8 cellular contexts compared by ENCODE assay signal in genomic region chr15:50182233-50183013, GRCh38. TPM values are rescaled to one million over a fixed set of nuclear protein-coding genes. Genes with fewer than 3 reads are reported as not detected.
DNase-seq lines count a peak whose midpoint lies in the region; ATAC-seq and TF ChIP-seq lines count a peak whose summit lies in the region.

No MANE protein-coding gene starts in this region.

- TF ChIP-seq POLR2A in NB4 (IDR thresholded peaks at IDR 0.05; ENCODE audit: extremely low read depth, insufficient read length) (peak; percentile 62), esophagus muscularis mucosa (IDR thresholded peaks at IDR 0.05; ENCODE audit: low read depth) (no peak)

- peaks cover 11% of the 10 kb centered on the region for H3K36me3 Mint-ChIP-seq in activated CD8-positive, alpha-beta T cell treated with anti-CD3 and anti-CD28 coated beads, Interleukin-2, amount 10 ng/mL, durations not matched to agents 7 days and 5 days (ENCODE audit: low read depth)
- H3K36me3 Mint-ChIP-seq in natural killer cell treated with Interleukin-12 subunit alpha and Interleukin-12 subunit beta and Interleukin-15 and Interleukin-18, amount 100 ng/mL, for 72 hours: peaks cover 6% of the 10 kb centered on the region

- WGBS in esophagus muscularis mucosa: 16% methylated on average over 19 of the region's 77 CpGs

- H3K4me3 ChIP-seq in H7 (ENCODE audit: insufficient read depth, low read depth, low read length) (peak overlapping the region; percentile 53), NB4 (ENCODE audit: low read depth, low read length) (peak overlapping the region; percentile 71), esophagus muscularis mucosa (peak overlapping the region; percentile 47 to 64 (median 57)), upper lobe of right lung (peak overlapping the region; percentile 58)

- H3K4me1 ChIP-seq in esophagus muscularis mucosa: peaks cover 11 to 16% (median 12%) of the 10 kb centered on the region in 4 donors
- H3K4me1 ChIP-seq in upper lobe of right lung: peaks cover 5% of the 10 kb centered on the region

- peaks cover 9% of the 10 kb centered on the region for H3K27me3 Mint-ChIP-seq in activated CD8-positive, alpha-beta T cell treated with anti-CD3 and anti-CD28 coated beads, Interleukin-2, amount 10 ng/mL, durations not matched to agents 7 days and 5 days (ENCODE audit: low read depth)
- no peaks in the 10 kb centered on the region for H3K27me3 Mint-ChIP-seq in natural killer cell treated with Interleukin-12 subunit alpha and Interleukin-12 subunit beta and Interleukin-15 and Interleukin-18, amount 100 ng/mL, for 72 hours

- no peak overlapping the region for H3K27ac ChIP-seq in esophagus muscularis mucosa (replicated peaks in 1 of 4)
- H3K27ac ChIP-seq in upper lobe of right lung: no peak overlapping the region

- no peak for TF ChIP-seq CTCF in NB4 (IDR thresholded peaks at IDR 0.05; ENCODE audit: low read depth, low read length)
- no peak for TF ChIP-seq CTCF in esophagus muscularis mucosa (IDR thresholded peaks at IDR 0.05)
- TF ChIP-seq CTCF in upper lobe of right lung (IDR thresholded peaks at IDR 0.05): no peak

- TF ChIP-seq EP300 in esophagus muscularis mucosa (IDR thresholded peaks at IDR 0.05): no peak

- H3K36me3 ChIP-seq in H7 (replicated peaks; ENCODE audit: control insufficient read depth, insufficient read depth, low read length) (no peaks in the 10 kb centered on the region), esophagus muscularis mucosa (no peaks in the 10 kb centered on the region), upper lobe of right lung (no peaks in the 10 kb centered on the region)

- intact Hi-C loops in esophagus muscularis mucosa (cut with DNase I): no loop called here
- intact Hi-C loops in upper lobe of right lung (cut with DNase I): no loop called here

- H3K4me1 Mint-ChIP-seq in activated CD8-positive, alpha-beta T cell treated with anti-CD3 and anti-CD28 coated beads, Interleukin-2, amount 10 ng/mL, durations not matched to agents 7 days and 5 days (ENCODE audit: low read depth): peaks cover 39% of the 10 kb centered on the region
- peaks cover 56% of the 10 kb centered on the region in 2 donors for H3K4me1 Mint-ChIP-seq in natural killer cell treated with Interleukin-12 subunit alpha and Interleukin-12 subunit beta and Interleukin-15 and Interleukin-18, amount 100 ng/mL, for 72 hours (ENCODE audit: low read depth in 2 of 2)

- POLR2A ChIA-PET in activated CD8-positive, alpha-beta T cell treated with anti-CD3 and anti-CD28 coated beads, Interleukin-2, amount 10 ng/mL, durations not matched to agents 7 days and 5 days (lab: Charles Lee): interaction anchor here (0.5 to 2.2 kb wide), 15 partner anchors 13 to 173 kb away, joined by 3 to 13 read pairs (median 5); partner anchors contain the start of gene GABPB1

- peak overlapping the region; percentile 91 for H3K4me3 Mint-ChIP-seq in activated CD8-positive, alpha-beta T cell treated with anti-CD3 and anti-CD28 coated beads, Interleukin-2, amount 10 ng/mL, durations not matched to agents 7 days and 5 days
- H3K4me3 Mint-ChIP-seq in natural killer cell treated with Interleukin-12 subunit alpha and Interleukin-12 subunit beta and Interleukin-15 and Interleukin-18, amount 100 ng/mL, for 72 hours: peak overlapping the region; percentile 93

- H3K9me3 Mint-ChIP-seq in activated CD8-positive, alpha-beta T cell treated with anti-CD3 and anti-CD28 coated beads, Interleukin-2, amount 10 ng/mL, durations not matched to agents 7 days and 5 days (ENCODE audit: insufficient read depth): no peaks in the 10 kb centered on the region
- no peaks in the 10 kb centered on the region for H3K9me3 Mint-ChIP-seq in natural killer cell treated with Interleukin-12 subunit alpha and Interleukin-12 subunit beta and Interleukin-15 and Interleukin-18, amount 100 ng/mL, for 72 hours

- CTCF ChIA-PET in activated CD8-positive, alpha-beta T cell treated with anti-CD3 and anti-CD28 coated beads, Interleukin-2, amount 10 ng/mL, durations not matched to agents 7 days and 5 days (lab: Charles Lee): interaction anchor here (0.6 to 8.1 kb wide), 19 partner anchors 10 to 704 kb away, joined by 3 to 72 read pairs (median 3); partner anchors contain the start of gene GABPB1

- peak; percentile 77 for ATAC-seq in activated CD8-positive, alpha-beta T cell treated with anti-CD3 and anti-CD28 coated beads, Interleukin-2, amount 10 ng/mL, durations not matched to agents 7 days and 5 days
- peak; percentile 50 to 58 for ATAC-seq in natural killer cell treated with Interleukin-12 subunit alpha and Interleukin-12 subunit beta and Interleukin-15 and Interleukin-18, amount 100 ng/mL, for 72 hours
- ATAC-seq in upper lobe of right lung: peak; percentile 71

- DNase-seq in EL (peak; percentile 38), H7 (no peak), NB4 (ENCODE audit: low read depth) (peak; percentile 72), esophagus muscularis mucosa (ENCODE audit: extremely low spot score) (no peak), upper lobe of right lung (peak; percentile 69), GF-D8 (lab: John Stamatoyannopoulos, UW) (no peak)
- peak; percentile 72 for DNase-seq in activated CD8-positive, alpha-beta T cell treated with anti-CD3 and anti-CD28 coated beads, Interleukin-2, amount 10 ng/mL, durations not matched to agents 7 days and 5 days
- DNase-seq in natural killer cell treated with Interleukin-12 subunit alpha and Interleukin-12 subunit beta and Interleukin-15 and Interleukin-18, amount 100 ng/mL, for 72 hours (ENCODE audit: low spot score): no peak

- H3K27me3 ChIP-seq in H7 (ENCODE audit: control insufficient read depth, insufficient read depth, low read length): peaks cover 35% of the 10 kb centered on the region
- H3K27me3 ChIP-seq in esophagus muscularis mucosa: peaks cover 0 to 50% (median 9%) of the 10 kb centered on the region in 4 donors
- peaks cover 23% of the 10 kb centered on the region for H3K27me3 ChIP-seq in upper lobe of right lung

- H3K27ac Mint-ChIP-seq in activated CD8-positive, alpha-beta T cell treated with anti-CD3 and anti-CD28 coated beads, Interleukin-2, amount 10 ng/mL, durations not matched to agents 7 days and 5 days: peak overlapping the region; percentile 91
- H3K27ac Mint-ChIP-seq in natural killer cell treated with Interleukin-12 subunit alpha and Interleukin-12 subunit beta and Interleukin-15 and Interleukin-18, amount 100 ng/mL, for 72 hours: peak overlapping the region; percentile 97 to 99

- H3K9me3 ChIP-seq in esophagus muscularis mucosa (no peaks in the 10 kb centered on the region), upper lobe of right lung (no peaks in the 10 kb centered on the region)

RNA-seq across cellular contexts. Expression of gene SLC27A2, which starts 0.4 kb away (rescaled TPM):
- 1.1 and 1.6 TPM in 2 replicates for total RNA-seq in H7 (2014; rRNA removed; shearing (Covaris generic))
- total RNA-seq in activated CD8-positive, alpha-beta T cell treated with anti-CD3 and anti-CD28 coated beads, Interleukin-2, amount 10 ng/mL, durations not matched to agents 7 days and 5 days: 10 to 100 TPM; 11.6 to 12.5 TPM
- total RNA-seq in esophagus muscularis mucosa: 1 to 10 TPM in 1 of 4 donors, under 1 TPM in 1, not detected in 2; 0.42 to 1.8 TPM
- 10 to 100 TPM; 72.6 to 77.6 TPM for total RNA-seq in natural killer cell treated with Interleukin-12 subunit alpha and Interleukin-12 subunit beta and Interleukin-15 and Interleukin-18, amount 100 ng/mL, for 72 hours
- total RNA-seq in upper lobe of right lung: 0.96 TPM

Comparison
In these comparisons a context has a peak if more than half of its experiments do, and no peak if none do; other contexts are left out.
1. DNase-seq: peak in EL (single experiment), NB4 (single experiment), activated CD8-positive, alpha-beta T cell treated with anti-CD3 and anti-CD28 coated beads, Interleukin-2, amount 10 ng/mL, durations not matched to agents 7 days and 5 days (single experiment) and upper lobe of right lung (single experiment); none in H7 (single experiment), esophagus muscularis mucosa (single experiment), natural killer cell treated with Interleukin-12 subunit alpha and Interleukin-12 subunit beta and Interleukin-15 and Interleukin-18, amount 100 ng/mL, for 72 hours (single experiment) and GF-D8 (single experiment).
2. RNA of gene SLC27A2, which starts 0.4 kb away (total RNA-seq): 72.6 to 77.6 TPM in natural killer cell treated with Interleukin-12 subunit alpha and Interleukin-12 subunit beta and Interleukin-15 and Interleukin-18, amount 100 ng/mL, for 72 hours; 11.6 to 12.5 TPM in activated CD8-positive, alpha-beta T cell treated with anti-CD3 and anti-CD28 coated beads, Interleukin-2, amount 10 ng/mL, durations not matched to agents 7 days and 5 days, 1.1 to 1.6 TPM in H7, 0.96 TPM in upper lobe of right lung (single experiment) and 0.42 to 1.8 TPM in esophagus muscularis mucosa; every median in the first group is over 4 times any median in the second.
3. Peak in every context shown above with its lines, with median percentiles within 50 percentile points of each other: H3K4me3 ChIP-seq and ATAC-seq.